In the genomic region with DNA sequence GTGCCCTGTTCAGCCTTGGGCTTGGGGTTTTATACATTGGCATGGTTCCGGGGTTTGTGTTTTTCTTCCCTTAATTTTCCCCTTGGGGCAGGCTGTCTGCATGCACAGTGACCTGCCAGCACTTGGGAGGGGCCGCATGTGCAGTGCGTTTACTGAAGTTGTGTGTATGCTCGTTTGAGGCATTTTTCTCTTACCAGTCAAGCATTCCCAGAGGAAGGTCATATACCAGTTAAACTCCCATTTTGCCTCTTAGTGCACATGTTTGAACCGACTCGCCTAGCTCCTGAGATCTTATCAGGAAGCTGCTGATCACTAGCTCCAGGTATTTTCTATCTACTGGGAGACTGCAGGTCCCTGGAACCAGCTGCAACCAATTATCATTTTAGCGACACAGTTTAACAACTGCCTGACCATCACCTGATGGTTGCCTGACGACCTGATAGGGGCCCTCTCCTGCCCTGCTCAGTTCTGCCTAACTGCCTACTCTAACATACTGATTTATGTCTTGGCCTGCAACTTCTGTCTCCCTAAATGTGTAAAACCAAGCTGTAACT, we compare ENCODE assay signal across 1 cellular context.
TF ChIP-seq lines count a peak whose summit lies in the region.

No MANE protein-coding gene starts in this region.

TF ChIP-seq in K562, 482 proteins besides CTCF, POLR2A, EP300 and RAD21 (continues in another document):
- TF ChIP-seq PREB (CRISPR knock-in tag; IDR thresholded peaks at IDR 0.05) (no peak), KAT8 (IDR thresholded peaks at IDR 0.05; ENCODE audit: low read depth) (no peak), HMGN3 (IDR thresholded peaks at IDR 0.05; ENCODE audit: borderline replicate concordance, extremely low read depth, insufficient read length, low read depth, low read length) (no peak), ZBED1 (IDR thresholded peaks at IDR 0.05) (no peak), MTA1 (IDR thresholded peaks at IDR 0.05; ENCODE audit: borderline replicate concordance) (peak; percentile 36; the same call in 1 of the 2 replicates), GABPB2 (CRISPR knock-in tag; conservative IDR thresholded peaks at IDR 0.05) (no peak), DACH1 (IDR thresholded peaks at IDR 0.05; ENCODE audit: partially characterized antibody) (no peak), L3MBTL2 (IDR thresholded peaks at IDR 0.05) (peak; percentile 79), ZNF764 (CRISPR knock-in tag; IDR thresholded peaks at IDR 0.05; ENCODE audit: low read depth) (no peak), ZNF311 (CRISPR knock-in tag; IDR thresholded peaks at IDR 0.05) (no peak), ZBTB40 (IDR thresholded peaks at IDR 0.05) (no peak), ZBTB40 (CRISPR knock-in tag; IDR thresholded peaks at IDR 0.05) (no peak), ZNF384 (IDR thresholded peaks at IDR 0.05; ENCODE audit: low read depth, low read length) (no peak), MYC (IDR thresholded peaks at IDR 0.05; ENCODE audit: low read depth, low read length) (0 out of 2 replicates have a peak, but pooled peaks have one; percentile 29), MYC (CRISPR knock-in tag; IDR thresholded peaks at IDR 0.05; ENCODE audit: borderline replicate concordance, low read depth) (no peak), CHD2 (IDR thresholded peaks at IDR 0.05; ENCODE audit: low read depth, low read length) (no peak), NR4A1 (CRISPR knock-in tag; IDR thresholded peaks at IDR 0.05) (no peak), NR4A1 (tag; IDR thresholded peaks at IDR 0.05) (0 out of 2 replicates have a peak, but pooled peaks have one; percentile 43), NBN (IDR thresholded peaks at IDR 0.05; ENCODE audit: low read depth) (peak; percentile 50; the same call in 1 of the 2 replicates), RBM17 (IDR thresholded peaks at IDR 0.05; ENCODE audit: borderline replicate concordance, low read depth, low read length) (no peak), CTBP1 (IDR thresholded peaks at IDR 0.05; ENCODE audit: borderline replicate concordance) (peak; percentile 72; the same call in 1 of the 2 replicates), DPF2 (IDR thresholded peaks at IDR 0.05) (0 out of 2 replicates have a peak, but pooled peaks have one; percentile 49), MTA3 (IDR thresholded peaks at IDR 0.05; ENCODE audit: borderline replicate concordance) (peak; percentile 52; the same call in 1 of the 2 replicates), TFAP4 (CRISPR knock-in tag; IDR thresholded peaks at IDR 0.05; ENCODE audit: borderline replicate concordance) (peak; percentile 60; the same call in 1 of the 2 replicates), HMG20A (CRISPR knock-in tag; conservative IDR thresholded peaks at IDR 0.05) (no peak), MED1 (CRISPR knock-in tag; IDR thresholded peaks at IDR 0.05; ENCODE audit: borderline replicate concordance) (no peak), EZH2 (IDR thresholded peaks at IDR 0.05; ENCODE audit: borderline replicate concordance, low read depth, low read length) (no peak), TCF3 (CRISPR knock-in tag; IDR thresholded peaks at IDR 0.05) (peak; percentile 65), RFX1 (IDR thresholded peaks at IDR 0.05) (peak; percentile 52; the same call in 1 of the 2 replicates), SMARCE1 (IDR thresholded peaks at IDR 0.05) (peak; percentile 33; the same call in 1 of the 2 replicates), CBX8 (IDR thresholded peaks at IDR 0.05; ENCODE audit: borderline replicate concordance, extremely low read depth, low read depth, low read length, poor library complexity, severe bottlenecking) (no peak), SOX6 (IDR thresholded peaks at IDR 0.05) (peak; percentile 67; the same call in 1 of the 2 replicates), PML (IDR thresholded peaks at IDR 0.05; ENCODE audit: low read length) (no peak), PKNOX1 (IDR thresholded peaks at IDR 0.05) (peak; percentile 90), KLF16 (IDR thresholded peaks at IDR 0.05) (peak; percentile 16; the same call in 1 of the 2 replicates), ZNF766 (CRISPR knock-in tag; conservative IDR thresholded peaks at IDR 0.05) (no peak), HDAC2 (IDR thresholded peaks at IDR 0.05) (no peak), ZNF24 (IDR thresholded peaks at IDR 0.05) (no peak), KAT7 (CRISPR knock-in tag; IDR thresholded peaks at IDR 0.05; ENCODE audit: borderline replicate concordance) (no peak), ZNF77 (CRISPR knock-in tag; IDR thresholded peaks at IDR 0.05) (no peak), TRIM24 (IDR thresholded peaks at IDR 0.05) (0 out of 4 replicates have a peak, but pooled peaks of 1 of the 2 experiments have one; percentile 21), MEIS2 (IDR thresholded peaks at IDR 0.05; ENCODE audit: partially characterized antibody) (peak; percentile 96), HLTF (IDR thresholded peaks at IDR 0.05) (no peak), GTF2E2 (tag; IDR thresholded peaks at IDR 0.05) (no peak), SPI1 (IDR thresholded peaks at IDR 0.05; ENCODE audit: borderline replicate concordance, low read depth, low read length) (no peak), RNF2 (IDR thresholded peaks at IDR 0.05) (0 out of 2 replicates have a peak, but pooled peaks have one; percentile 24)
- TF ChIP-seq, protein P1, sequence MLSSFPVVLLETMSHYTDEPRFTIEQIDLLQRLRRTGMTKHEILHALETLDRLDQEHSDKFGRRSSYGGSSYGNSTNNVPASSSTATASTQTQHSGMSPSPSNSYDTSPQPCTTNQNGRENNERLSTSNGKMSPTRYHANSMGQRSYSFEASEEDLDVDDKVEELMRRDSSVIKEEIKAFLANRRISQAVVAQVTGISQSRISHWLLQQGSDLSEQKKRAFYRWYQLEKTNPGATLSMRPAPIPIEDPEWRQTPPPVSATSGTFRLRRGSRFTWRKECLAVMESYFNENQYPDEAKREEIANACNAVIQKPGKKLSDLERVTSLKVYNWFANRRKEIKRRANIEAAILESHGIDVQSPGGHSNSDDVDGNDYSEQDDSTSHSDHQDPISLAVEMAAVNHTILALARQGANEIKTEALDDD (IDR thresholded peaks at IDR 0.05), result peak; percentile 72; the same call in 1 of the 2 replicates
- TF ChIP-seq, protein P2, sequence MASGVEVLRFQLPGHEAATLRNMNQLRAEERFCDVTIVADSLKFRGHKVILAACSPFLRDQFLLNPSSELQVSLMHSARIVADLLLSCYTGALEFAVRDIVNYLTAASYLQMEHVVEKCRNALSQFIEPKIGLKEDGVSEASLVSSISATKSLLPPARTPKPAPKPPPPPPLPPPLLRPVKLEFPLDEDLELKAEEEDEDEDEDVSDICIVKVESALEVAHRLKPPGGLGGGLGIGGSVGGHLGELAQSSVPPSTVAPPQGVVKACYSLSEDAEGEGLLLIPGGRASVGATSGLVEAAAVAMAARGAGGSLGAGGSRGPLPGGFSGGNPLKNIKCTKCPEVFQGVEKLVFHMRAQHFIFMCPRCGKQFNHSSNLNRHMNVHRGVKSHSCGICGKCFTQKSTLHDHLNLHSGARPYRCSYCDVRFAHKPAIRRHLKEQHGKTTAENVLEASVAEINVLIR (CRISPR knock-in tag; IDR thresholded peaks at IDR 0.05), result no peak
- TF ChIP-seq, protein P3, sequence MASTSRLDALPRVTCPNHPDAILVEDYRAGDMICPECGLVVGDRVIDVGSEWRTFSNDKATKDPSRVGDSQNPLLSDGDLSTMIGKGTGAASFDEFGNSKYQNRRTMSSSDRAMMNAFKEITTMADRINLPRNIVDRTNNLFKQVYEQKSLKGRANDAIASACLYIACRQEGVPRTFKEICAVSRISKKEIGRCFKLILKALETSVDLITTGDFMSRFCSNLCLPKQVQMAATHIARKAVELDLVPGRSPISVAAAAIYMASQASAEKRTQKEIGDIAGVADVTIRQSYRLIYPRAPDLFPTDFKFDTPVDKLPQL (IDR thresholded peaks at IDR 0.05; ENCODE audit: extremely low read depth, insufficient read length), result no peak
- TF ChIP-seq, protein P4, sequence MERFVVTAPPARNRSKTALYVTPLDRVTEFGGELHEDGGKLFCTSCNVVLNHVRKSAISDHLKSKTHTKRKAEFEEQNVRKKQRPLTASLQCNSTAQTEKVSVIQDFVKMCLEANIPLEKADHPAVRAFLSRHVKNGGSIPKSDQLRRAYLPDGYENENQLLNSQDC (CRISPR knock-in tag; IDR thresholded peaks at IDR 0.05), result no peak
- TF ChIP-seq, protein P5, sequence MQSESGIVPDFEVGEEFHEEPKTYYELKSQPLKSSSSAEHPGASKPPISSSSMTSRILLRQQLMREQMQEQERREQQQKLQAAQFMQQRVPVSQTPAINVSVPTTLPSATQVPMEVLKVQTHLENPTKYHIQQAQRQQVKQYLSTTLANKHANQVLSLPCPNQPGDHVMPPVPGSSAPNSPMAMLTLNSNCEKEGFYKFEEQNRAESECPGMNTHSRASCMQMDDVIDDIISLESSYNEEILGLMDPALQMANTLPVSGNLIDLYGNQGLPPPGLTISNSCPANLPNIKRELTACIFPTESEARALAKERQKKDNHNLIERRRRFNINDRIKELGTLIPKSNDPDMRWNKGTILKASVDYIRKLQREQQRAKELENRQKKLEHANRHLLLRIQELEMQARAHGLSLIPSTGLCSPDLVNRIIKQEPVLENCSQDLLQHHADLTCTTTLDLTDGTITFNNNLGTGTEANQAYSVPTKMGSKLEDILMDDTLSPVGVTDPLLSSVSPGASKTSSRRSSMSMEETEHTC (IDR thresholded peaks at IDR 0.05), result peak; percentile 14; the same call in 1 of the 2 replicates
